ENCODE assay signal across 2 cellular contexts in genomic region chr1:94298861-94299260, GRCh38.
A peak's percentile ranks its signal among the peaks of the same experiment; 100 is the strongest.
TF ChIP-seq lines count a peak whose summit lies in the region.

No MANE protein-coding gene starts in this region.

TF ChIP-seq in liver, 16 proteins besides CTCF, POLR2A, EP300 and RAD21 (continued from another document):
- TF ChIP-seq EGR1 (IDR thresholded peaks at IDR 0.05; ENCODE audit: low read depth in 2 of 2) (peak in 1 of 2 donors; percentile 23), GABPA (IDR thresholded peaks at IDR 0.05 in 1 of 2, conservative IDR thresholded peaks at IDR 0.05 in 1 of 2) (peak; percentile 17 to 59), SP1 (IDR thresholded peaks at IDR 0.05) (peak; percentile 76)
- TF ChIP-seq, protein P1, sequence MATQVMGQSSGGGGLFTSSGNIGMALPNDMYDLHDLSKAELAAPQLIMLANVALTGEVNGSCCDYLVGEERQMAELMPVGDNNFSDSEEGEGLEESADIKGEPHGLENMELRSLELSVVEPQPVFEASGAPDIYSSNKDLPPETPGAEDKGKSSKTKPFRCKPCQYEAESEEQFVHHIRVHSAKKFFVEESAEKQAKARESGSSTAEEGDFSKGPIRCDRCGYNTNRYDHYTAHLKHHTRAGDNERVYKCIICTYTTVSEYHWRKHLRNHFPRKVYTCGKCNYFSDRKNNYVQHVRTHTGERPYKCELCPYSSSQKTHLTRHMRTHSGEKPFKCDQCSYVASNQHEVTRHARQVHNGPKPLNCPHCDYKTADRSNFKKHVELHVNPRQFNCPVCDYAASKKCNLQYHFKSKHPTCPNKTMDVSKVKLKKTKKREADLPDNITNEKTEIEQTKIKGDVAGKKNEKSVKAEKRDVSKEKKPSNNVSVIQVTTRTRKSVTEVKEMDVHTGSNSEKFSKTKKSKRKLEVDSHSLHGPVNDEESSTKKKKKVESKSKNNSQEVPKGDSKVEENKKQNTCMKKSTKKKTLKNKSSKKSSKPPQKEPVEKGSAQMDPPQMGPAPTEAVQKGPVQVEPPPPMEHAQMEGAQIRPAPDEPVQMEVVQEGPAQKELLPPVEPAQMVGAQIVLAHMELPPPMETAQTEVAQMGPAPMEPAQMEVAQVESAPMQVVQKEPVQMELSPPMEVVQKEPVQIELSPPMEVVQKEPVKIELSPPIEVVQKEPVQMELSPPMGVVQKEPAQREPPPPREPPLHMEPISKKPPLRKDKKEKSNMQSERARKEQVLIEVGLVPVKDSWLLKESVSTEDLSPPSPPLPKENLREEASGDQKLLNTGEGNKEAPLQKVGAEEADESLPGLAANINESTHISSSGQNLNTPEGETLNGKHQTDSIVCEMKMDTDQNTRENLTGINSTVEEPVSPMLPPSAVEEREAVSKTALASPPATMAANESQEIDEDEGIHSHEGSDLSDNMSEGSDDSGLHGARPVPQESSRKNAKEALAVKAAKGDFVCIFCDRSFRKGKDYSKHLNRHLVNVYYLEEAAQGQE (IDR thresholded peaks at IDR 0.05) = peak; percentile 10

TF ChIP-seq in GM23338, 12 proteins besides CTCF, POLR2A, EP300 and RAD21 (continued from another document):
- TF ChIP-seq, protein P2, sequence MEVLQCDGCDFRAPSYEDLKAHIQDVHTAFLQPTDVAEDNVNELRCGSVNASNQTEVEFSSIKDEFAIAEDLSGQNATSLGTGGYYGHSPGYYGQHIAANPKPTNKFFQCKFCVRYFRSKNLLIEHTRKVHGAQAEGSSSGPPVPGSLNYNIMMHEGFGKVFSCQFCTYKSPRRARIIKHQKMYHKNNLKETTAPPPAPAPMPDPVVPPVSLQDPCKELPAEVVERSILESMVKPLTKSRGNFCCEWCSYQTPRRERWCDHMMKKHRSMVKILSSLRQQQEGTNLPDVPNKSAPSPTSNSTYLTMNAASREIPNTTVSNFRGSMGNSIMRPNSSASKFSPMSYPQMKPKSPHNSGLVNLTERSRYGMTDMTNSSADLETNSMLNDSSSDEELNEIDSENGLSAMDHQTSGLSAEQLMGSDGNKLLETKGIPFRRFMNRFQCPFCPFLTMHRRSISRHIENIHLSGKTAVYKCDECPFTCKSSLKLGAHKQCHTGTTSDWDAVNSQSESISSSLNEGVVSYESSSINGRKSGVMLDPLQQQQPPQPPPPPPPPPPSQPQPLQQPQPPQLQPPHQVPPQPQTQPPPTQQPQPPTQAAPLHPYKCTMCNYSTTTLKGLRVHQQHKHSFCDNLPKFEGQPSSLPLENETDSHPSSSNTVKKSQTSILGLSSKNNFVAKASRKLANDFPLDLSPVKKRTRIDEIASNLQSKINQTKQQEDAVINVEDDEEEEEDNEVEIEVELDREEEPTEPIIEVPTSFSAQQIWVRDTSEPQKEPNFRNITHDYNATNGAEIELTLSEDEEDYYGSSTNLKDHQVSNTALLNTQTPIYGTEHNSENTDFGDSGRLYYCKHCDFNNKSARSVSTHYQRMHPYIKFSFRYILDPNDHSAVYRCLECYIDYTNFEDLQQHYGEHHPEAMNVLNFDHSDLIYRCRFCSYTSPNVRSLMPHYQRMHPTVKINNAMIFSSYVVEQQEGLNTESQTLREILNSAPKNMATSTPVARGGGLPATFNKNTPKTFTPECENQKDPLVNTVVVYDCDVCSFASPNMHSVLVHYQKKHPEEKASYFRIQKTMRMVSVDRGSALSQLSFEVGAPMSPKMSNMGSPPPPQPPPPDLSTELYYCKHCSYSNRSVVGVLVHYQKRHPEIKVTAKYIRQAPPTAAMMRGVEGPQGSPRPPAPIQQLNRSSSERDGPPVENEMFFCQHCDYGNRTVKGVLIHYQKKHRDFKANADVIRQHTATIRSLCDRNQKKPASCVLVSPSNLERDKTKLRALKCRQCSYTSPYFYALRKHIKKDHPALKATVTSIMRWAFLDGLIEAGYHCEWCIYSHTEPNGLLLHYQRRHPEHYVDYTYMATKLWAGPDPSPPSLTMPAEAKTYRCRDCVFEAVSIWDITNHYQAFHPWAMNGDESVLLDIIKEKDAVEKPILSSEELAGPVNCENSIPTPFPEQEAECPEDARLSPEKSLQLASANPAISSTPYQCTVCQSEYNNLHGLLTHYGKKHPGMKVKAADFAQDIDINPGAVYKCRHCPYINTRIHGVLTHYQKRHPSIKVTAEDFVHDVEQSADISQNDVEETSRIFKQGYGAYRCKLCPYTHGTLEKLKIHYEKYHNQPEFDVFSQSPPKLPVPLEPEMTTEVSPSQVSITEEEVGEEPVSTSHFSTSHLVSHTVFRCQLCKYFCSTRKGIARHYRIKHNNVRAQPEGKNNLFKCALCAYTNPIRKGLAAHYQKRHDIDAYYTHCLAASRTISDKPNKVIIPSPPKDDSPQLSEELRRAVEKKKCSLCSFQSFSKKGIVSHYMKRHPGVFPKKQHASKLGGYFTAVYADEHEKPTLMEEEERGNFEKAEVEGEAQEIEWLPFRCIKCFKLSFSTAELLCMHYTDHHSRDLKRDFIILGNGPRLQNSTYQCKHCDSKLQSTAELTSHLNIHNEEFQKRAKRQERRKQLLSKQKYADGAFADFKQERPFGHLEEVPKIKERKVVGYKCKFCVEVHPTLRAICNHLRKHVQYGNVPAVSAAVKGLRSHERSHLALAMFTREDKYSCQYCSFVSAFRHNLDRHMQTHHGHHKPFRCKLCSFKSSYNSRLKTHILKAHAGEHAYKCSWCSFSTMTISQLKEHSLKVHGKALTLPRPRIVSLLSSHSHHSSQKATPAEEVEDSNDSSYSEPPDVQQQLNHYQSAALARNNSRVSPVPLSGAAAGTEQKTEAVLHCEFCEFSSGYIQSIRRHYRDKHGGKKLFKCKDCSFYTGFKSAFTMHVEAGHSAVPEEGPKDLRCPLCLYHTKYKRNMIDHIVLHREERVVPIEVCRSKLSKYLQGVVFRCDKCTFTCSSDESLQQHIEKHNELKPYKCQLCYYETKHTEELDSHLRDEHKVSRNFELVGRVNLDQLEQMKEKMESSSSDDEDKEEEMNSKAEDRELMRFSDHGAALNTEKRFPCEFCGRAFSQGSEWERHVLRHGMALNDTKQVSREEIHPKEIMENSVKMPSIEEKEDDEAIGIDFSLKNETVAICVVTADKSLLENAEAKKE (CRISPR knock-in tag; IDR thresholded peaks at IDR 0.05) = no peak
- TF ChIP-seq CREB1 (CRISPR knock-in tag; IDR thresholded peaks at IDR 0.05; ENCODE audit: low read depth) (no peak), ZNF114 (CRISPR knock-in tag; IDR thresholded peaks at IDR 0.05) (no peak), EZH2 (IDR thresholded peaks at IDR 0.05; ENCODE audit: low read depth, unreplicated experiment) (no peak), STAT1 (IDR thresholded peaks at IDR 0.05; ENCODE audit: unreplicated experiment) (no peak), ZNF331 (CRISPR knock-in tag; IDR thresholded peaks at IDR 0.05; ENCODE audit: low read depth) (no peak), JUNB (IDR thresholded peaks at IDR 0.05; ENCODE audit: unreplicated experiment) (no peak), EZH2phosphoT487 (IDR thresholded peaks at IDR 0.05; ENCODE audit: unreplicated experiment) (no peak)
- TF ChIP-seq, protein P3, sequence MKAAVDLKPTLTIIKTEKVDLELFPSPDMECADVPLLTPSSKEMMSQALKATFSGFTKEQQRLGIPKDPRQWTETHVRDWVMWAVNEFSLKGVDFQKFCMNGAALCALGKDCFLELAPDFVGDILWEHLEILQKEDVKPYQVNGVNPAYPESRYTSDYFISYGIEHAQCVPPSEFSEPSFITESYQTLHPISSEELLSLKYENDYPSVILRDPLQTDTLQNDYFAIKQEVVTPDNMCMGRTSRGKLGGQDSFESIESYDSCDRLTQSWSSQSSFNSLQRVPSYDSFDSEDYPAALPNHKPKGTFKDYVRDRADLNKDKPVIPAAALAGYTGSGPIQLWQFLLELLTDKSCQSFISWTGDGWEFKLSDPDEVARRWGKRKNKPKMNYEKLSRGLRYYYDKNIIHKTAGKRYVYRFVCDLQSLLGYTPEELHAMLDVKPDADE (IDR thresholded peaks at IDR 0.05) = no peak
- TF ChIP-seq, protein P1 (IDR thresholded peaks at IDR 0.05; ENCODE audit: unreplicated experiment) = no peak
